1 cellular context compared by ENCODE assay signal in the genomic region with DNA sequence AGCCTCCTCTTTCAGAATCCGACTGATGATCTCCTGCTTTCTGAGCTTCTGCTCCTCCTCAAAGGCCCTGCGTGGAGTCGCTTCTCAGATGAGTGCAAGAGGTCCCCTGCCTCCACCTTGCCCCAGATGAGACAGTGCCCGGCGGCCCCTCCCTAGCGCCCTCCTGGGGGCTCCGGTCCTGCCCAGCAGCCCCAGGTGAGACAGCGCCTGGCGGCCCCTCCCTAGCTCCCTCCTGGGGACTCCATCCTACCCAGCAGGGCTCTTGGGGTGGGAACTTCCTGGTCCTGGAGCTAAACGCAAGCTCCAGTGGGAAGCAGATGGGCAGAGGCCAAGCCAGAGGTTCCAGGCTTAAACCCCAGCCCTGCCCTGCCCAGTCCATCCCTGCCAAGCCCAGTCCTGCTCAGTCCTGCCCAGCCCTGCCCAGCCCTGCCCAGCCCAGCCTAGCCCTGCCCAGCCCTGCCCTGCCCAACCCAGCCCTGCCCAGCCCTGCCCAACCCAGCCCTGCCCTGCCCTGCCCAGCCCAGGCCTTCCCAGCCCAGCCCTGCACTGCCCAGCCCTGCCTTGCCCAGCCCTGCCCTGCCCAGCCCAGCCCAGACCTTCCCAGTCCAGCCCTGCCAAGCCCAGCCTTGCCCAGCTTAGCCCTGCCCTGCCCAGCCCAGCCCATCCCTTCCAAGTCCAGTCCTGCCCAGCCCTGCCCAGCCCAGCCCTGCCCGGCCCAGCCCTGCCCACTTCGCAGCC.
TF ChIP-seq lines count a peak whose summit lies in the region.

No MANE protein-coding gene starts in this region.

TF ChIP-seq in HEK293, 187 proteins besides CTCF, POLR2A, EP300 and RAD21 (continued from another document):
- TF ChIP-seq, protein P1, sequence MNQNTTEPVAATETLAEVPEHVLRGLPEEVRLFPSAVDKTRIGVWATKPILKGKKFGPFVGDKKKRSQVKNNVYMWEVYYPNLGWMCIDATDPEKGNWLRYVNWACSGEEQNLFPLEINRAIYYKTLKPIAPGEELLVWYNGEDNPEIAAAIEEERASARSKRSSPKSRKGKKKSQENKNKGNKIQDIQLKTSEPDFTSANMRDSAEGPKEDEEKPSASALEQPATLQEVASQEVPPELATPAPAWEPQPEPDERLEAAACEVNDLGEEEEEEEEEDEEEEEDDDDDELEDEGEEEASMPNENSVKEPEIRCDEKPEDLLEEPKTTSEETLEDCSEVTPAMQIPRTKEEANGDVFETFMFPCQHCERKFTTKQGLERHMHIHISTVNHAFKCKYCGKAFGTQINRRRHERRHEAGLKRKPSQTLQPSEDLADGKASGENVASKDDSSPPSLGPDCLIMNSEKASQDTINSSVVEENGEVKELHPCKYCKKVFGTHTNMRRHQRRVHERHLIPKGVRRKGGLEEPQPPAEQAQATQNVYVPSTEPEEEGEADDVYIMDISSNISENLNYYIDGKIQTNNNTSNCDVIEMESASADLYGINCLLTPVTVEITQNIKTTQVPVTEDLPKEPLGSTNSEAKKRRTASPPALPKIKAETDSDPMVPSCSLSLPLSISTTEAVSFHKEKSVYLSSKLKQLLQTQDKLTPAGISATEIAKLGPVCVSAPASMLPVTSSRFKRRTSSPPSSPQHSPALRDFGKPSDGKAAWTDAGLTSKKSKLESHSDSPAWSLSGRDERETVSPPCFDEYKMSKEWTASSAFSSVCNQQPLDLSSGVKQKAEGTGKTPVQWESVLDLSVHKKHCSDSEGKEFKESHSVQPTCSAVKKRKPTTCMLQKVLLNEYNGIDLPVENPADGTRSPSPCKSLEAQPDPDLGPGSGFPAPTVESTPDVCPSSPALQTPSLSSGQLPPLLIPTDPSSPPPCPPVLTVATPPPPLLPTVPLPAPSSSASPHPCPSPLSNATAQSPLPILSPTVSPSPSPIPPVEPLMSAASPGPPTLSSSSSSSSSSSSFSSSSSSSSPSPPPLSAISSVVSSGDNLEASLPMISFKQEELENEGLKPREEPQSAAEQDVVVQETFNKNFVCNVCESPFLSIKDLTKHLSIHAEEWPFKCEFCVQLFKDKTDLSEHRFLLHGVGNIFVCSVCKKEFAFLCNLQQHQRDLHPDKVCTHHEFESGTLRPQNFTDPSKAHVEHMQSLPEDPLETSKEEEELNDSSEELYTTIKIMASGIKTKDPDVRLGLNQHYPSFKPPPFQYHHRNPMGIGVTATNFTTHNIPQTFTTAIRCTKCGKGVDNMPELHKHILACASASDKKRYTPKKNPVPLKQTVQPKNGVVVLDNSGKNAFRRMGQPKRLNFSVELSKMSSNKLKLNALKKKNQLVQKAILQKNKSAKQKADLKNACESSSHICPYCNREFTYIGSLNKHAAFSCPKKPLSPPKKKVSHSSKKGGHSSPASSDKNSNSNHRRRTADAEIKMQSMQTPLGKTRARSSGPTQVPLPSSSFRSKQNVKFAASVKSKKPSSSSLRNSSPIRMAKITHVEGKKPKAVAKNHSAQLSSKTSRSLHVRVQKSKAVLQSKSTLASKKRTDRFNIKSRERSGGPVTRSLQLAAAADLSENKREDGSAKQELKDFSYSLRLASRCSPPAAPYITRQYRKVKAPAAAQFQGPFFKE (tag by site-specific recombination; IDR thresholded peaks at IDR 0.05; ENCODE audit: borderline replicate concordance): no peak
- TF ChIP-seq, protein P2, sequence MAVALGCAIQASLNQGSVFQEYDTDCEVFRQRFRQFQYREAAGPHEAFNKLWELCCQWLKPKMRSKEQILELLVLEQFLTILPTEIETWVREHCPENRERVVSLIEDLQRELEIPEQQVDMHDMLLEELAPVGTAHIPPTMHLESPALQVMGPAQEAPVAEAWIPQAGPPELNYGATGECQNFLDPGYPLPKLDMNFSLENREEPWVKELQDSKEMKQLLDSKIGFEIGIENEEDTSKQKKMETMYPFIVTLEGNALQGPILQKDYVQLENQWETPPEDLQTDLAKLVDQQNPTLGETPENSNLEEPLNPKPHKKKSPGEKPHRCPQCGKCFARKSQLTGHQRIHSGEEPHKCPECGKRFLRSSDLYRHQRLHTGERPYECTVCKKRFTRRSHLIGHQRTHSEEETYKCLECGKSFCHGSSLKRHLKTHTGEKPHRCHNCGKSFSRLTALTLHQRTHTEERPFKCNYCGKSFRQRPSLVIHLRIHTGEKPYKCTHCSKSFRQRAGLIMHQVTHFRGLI (tag by site-specific recombination; IDR thresholded peaks at IDR 0.05): 0 out of 2 replicates have a peak, but pooled peaks have one; percentile 47
- no peak for TF ChIP-seq ZNF830 (tag by site-specific recombination; IDR thresholded peaks at IDR 0.05; ENCODE audit: low read depth)
- TF ChIP-seq ZNF114 (tag by site-specific recombination; IDR thresholded peaks at IDR 0.05): no peak
- TF ChIP-seq, protein P3, sequence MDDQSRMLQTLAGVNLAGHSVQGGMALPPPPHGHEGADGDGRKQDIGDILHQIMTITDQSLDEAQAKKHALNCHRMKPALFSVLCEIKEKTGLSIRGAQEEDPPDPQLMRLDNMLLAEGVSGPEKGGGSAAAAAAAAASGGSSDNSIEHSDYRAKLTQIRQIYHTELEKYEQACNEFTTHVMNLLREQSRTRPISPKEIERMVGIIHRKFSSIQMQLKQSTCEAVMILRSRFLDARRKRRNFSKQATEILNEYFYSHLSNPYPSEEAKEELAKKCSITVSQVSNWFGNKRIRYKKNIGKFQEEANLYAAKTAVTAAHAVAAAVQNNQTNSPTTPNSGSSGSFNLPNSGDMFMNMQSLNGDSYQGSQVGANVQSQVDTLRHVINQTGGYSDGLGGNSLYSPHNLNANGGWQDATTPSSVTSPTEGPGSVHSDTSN (CRISPR knock-in tag; IDR thresholded peaks at IDR 0.05): no peak
- TF ChIP-seq KLF8 (tag by site-specific recombination; IDR thresholded peaks at IDR 0.05): no peak
- peak; percentile 98 for TF ChIP-seq KLF1 (tag by site-specific recombination; IDR thresholded peaks at IDR 0.05)
TF ChIP-seq in HEK293: peak in this region for 2.
